26 cellular contexts compared by ENCODE assay signal in the genomic region with DNA sequence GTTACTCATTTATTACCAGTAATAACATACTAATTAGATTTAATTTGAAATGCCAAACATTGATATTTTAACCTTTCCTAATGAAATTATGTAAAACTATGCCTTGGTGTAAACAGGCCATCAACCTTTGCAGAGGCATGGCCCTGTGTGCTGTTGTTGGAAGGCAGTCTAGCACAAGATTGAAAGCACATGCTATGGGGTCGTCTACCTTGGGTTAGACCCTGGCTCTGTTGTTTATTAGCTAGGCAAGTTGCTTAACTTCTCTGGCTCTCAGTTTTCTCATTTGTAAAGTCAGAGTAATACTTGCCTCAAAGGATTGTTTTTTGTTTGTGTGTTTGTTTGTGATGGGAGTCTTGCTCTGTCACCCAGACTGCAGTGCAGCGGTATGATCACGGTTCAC. TPM values are rescaled to one million over a fixed set of nuclear protein-coding genes. Genes with fewer than 3 reads are reported as not detected.
DNase-seq lines count a peak whose midpoint lies in the region; ATAC-seq, FAIRE-seq and TF ChIP-seq lines count a peak whose summit lies in the region.
"Had no signal": no experiment of that assay in that cellular context is flagged by ENCODE, and none has a peak within 500 bp of the region (broad histone marks: within the 10 kb centered on the region; RNA-seq: fewer than 3 reads in every experiment).

No MANE protein-coding gene starts in this region.

- TF ChIP-seq POLR2A in HepG2 (IDR thresholded peaks at IDR 0.05; ENCODE audit: insufficient read depth in 1 of 2, low read depth in 2 of 2, low read length in 2 of 2) (no peak), right lobe of liver (IDR thresholded peaks at IDR 0.05) (no peak)

- CTCF ChIA-PET in HepG2 (lab: Yijun Ruan, JAX; ENCODE audit: low intra/inter-chr PET ratio, low total read pairs): no interaction called here

- H3K4me2 ChIP-seq in HepG2 (ENCODE audit: low read depth, low read length): no peak overlapping the region
- H3K4me2 ChIP-seq: BLaER1 had no signal

- intact Hi-C loops in HepG2 (cut with micrococcal nuclease; ENCODE audit: unreplicated experiment): no loop called here
- intact Hi-C loops in right lobe of liver (cut with DNase I): no loop called here

- peaks cover 5% of the 10 kb centered on the region for H3K4me1 ChIP-seq in HepG2 (ENCODE audit: insufficient read depth, low read length)
- H3K4me1 ChIP-seq in right lobe of liver: no peaks in the 10 kb centered on the region
- H3K4me1 ChIP-seq in adipocyte (ENCODE audit: control insufficient read depth, insufficient read depth, low read length): peaks cover 19% of the 10 kb centered on the region
- H3K4me1 ChIP-seq: BE2C, BLaER1 had no signal

- H3K79me2 ChIP-seq in HepG2 (ENCODE audit: insufficient read depth, low read length): no peaks in the 10 kb centered on the region

- H4K20me1 ChIP-seq in HepG2 (ENCODE audit: insufficient read depth, low read length): no peaks in the 10 kb centered on the region
- H4K20me1 ChIP-seq: BLaER1 had no signal

- peak; percentile 74 for ATAC-seq in HepG2
- no peak for ATAC-seq in right lobe of liver
- ATAC-seq in GM21576 (IDR thresholded peaks at IDR 0.05; ENCODE audit: unreplicated experiment): no peak
- no peak for ATAC-seq in HG03342 (IDR thresholded peaks at IDR 0.05; ENCODE audit: unreplicated experiment)

- WGBS in HepG2 (ENCODE audit: low lambda C conversion rate): 60% methylated on average over 3 of the region's 3 CpGs
- WGBS in right lobe of liver (ENCODE audit: insufficient coverage, low coverage, low lambda C conversion rate, missing lambda C conversion rate): 77% methylated on average over 3 of the region's 3 CpGs

- TF ChIP-seq RAD21 in HepG2 (CRISPR knock-in tag; IDR thresholded peaks at IDR 0.05): no peak

- TF ChIP-seq EP300 in HepG2 (IDR thresholded peaks at IDR 0.05; ENCODE audit: low read depth in 2 of 2, low read length in 2 of 2): no peak
- no peak for TF ChIP-seq EP300 in HepG2 (CRISPR knock-in tag; IDR thresholded peaks at IDR 0.05; ENCODE audit: borderline replicate concordance)

- no peak for DNase-seq in HepG2 (ENCODE audit: low spot score)
- DNase-seq in right lobe of liver: no peak
- peak; percentile 29 for DNase-seq in adipocyte (ENCODE audit: low read depth)
- DNase-seq in renal cortical epithelial cell (ENCODE audit: low read depth): peak; percentile 71
- DNase-seq in KBM-7: no peak
- DNase-seq: 8988T; ACHN; BE2C; C1 segment of cervical spinal cord; CD4-positive, alpha-beta memory T cell; CD4-positive, CD25-positive, alpha-beta regulatory T cell; CD8-positive, alpha-beta memory T cell; COR-L47; DMS 273 treated with DMSO at 0.1 percent for 48 hours; DMS153; DMS53; DMS79; DND-41; EL; GDM1 had no signal

- H3K36me3 ChIP-seq in HepG2 (replicated peaks in 1 of 2; ENCODE audit: control insufficient read depth in 1 of 2, insufficient read depth in 2 of 2, low read length in 2 of 2) (no peaks in the 10 kb centered on the region), right lobe of liver (no peaks in the 10 kb centered on the region), adipocyte (ENCODE audit: control insufficient read depth, insufficient read depth, low read length, severe bottlenecking) (no peaks in the 10 kb centered on the region)
- H3K36me3 ChIP-seq: BE2C had no signal

- no peak for FAIRE-seq in HepG2 (lab: Jason Lieb, UNC)
- FAIRE-seq: A204.1, GM12891, GM19239 had no signal

- H3K4me3 ChIP-seq in HepG2 (replicated peaks in 1 of 3; ENCODE audit: insufficient read depth in 1 of 3, low read depth in 2 of 3, low read length in 3 of 3): no peak overlapping the region
- H3K4me3 ChIP-seq in right lobe of liver: no peak overlapping the region
- no peak overlapping the region for H3K4me3 ChIP-seq in adipocyte (ENCODE audit: low read length)
- H3K4me3 ChIP-seq: BLaER1 had no signal

- H3K27me3 ChIP-seq in HepG2 (ENCODE audit: control insufficient read depth in 1 of 2, insufficient read depth in 2 of 2, low read length in 2 of 2) (no peaks in the 10 kb centered on the region), right lobe of liver (no peaks in the 10 kb centered on the region), adipocyte (replicated peaks; ENCODE audit: control insufficient read depth, insufficient read depth, low read length) (no peaks in the 10 kb centered on the region)
- H3K27me3 ChIP-seq: BE2C, BLaER1 had no signal

- no peak overlapping the region for H2AFZ ChIP-seq in HepG2 (ENCODE audit: low read length)

- H3K9ac ChIP-seq in HepG2 (ENCODE audit: insufficient read depth, low read depth, low read length) (no peak overlapping the region), adipocyte (ENCODE audit: low read length) (no peak overlapping the region)
- H3K9ac ChIP-seq: BLaER1 had no signal

- POLR2A ChIA-PET in HepG2 (lab: Yijun Ruan, JAX): no interaction called here

- no peak for TF ChIP-seq CTCF in HepG2 (CRISPR knock-in tag; IDR thresholded peaks at IDR 0.05)
- TF ChIP-seq CTCF in right lobe of liver (IDR thresholded peaks at IDR 0.05): no peak

- no TSS peak for BruUV-seq in HepG2 (replicated peaks; lab: Mats Ljungman, UMichigan)

- in situ Hi-C loops in HepG2 (cut with HindIII; ENCODE audit: extremely low pct_ligation_motif_present, low pct_unique_long_range_greater_than_20kb) (no loop called here), KBM-7 (cut with MboI; ENCODE audit: low pct_unique_long_range_greater_than_20kb, low sequenced_read_pairs) (no loop called here)

- H3K27ac ChIP-seq in HepG2 (ENCODE audit: extremely low read length, insufficient read depth, low read length): no peak overlapping the region
- H3K27ac ChIP-seq in right lobe of liver: no peak overlapping the region
- H3K27ac ChIP-seq: BLaER1 had no signal

- H3K9me3 ChIP-seq in HepG2 (ENCODE audit: low read length) (no peaks in the 10 kb centered on the region), right lobe of liver (no peaks in the 10 kb centered on the region), adipocyte (ENCODE audit: control insufficient read depth, low read length) (no peaks in the 10 kb centered on the region)
- H3K9me3 ChIP-seq: BE2C, BLaER1 had no signal

TF ChIP-seq in HepG2, 621 proteins besides CTCF, POLR2A, EP300 and RAD21:
- TF ChIP-seq CEBPG (CRISPR knock-in tag; IDR thresholded peaks at IDR 0.05) (0 out of 2 replicates have a peak, but pooled peaks have one; percentile 24), TBX2 (CRISPR knock-in tag; IDR thresholded peaks at IDR 0.05; ENCODE audit: borderline replicate concordance) (no peak)

RNA-seq across cellular contexts. Expression of gene CDR2, which starts 9.4 kb away (rescaled TPM):
- total RNA-seq in HepG2 (2016; rRNA removed; fragmentation: Illumina TruSeq; extraction: Trizol): 59.0 and 76.7 TPM in 2 replicates
- total RNA-seq in HepG2 (2016; cell fraction: cytosol; rRNA removed; fragmentation: Illumina TruSeq; extraction: Trizol; ENCODE audit: low read depth): 20.7 and 23.8 TPM in 2 replicates
- total RNA-seq in HepG2 (2016; cell fraction: insoluble cytoplasmic fraction; rRNA removed; fragmentation: Illumina TruSeq; extraction: Trizol): 60.0 and 73.9 TPM in 2 replicates
- total RNA-seq in HepG2 (2016; cell fraction: membrane; rRNA removed; fragmentation: Illumina TruSeq; extraction: Trizol): 44.0 and 46.8 TPM in 2 replicates
- 34.8 and 41.9 TPM in 2 replicates for total RNA-seq in HepG2 (2016; cell fraction: nucleus; rRNA removed; fragmentation: Illumina TruSeq; extraction: Trizol)
- 67.5 and 78.9 TPM in 2 replicates for polyA plus RNA-seq in HepG2 (2011; rRNA removed)
- polyA plus RNA-seq in HepG2 (2011; cell fraction: cytosol; rRNA removed): 60.0 and 71.4 TPM in 2 replicates
- 32.2 and 35.4 TPM in 2 replicates for polyA plus RNA-seq in HepG2 (2011; cell fraction: nucleus; rRNA removed)
- polyA plus RNA-seq in HepG2 (2012): 42.9 and 53.6 TPM in 2 replicates
- 9.2 and 11.4 TPM in 2 replicates for polyA plus RNA-seq in HepG2 (2016; cell fraction: cytosol; fragmentation: Illumina TruSeq; extraction: Trizol; ENCODE audit: low read depth)
- polyA plus RNA-seq in HepG2 (2016; cell fraction: insoluble cytoplasmic fraction; fragmentation: Illumina TruSeq; extraction: Trizol; ENCODE audit: low read depth): 89.8 and 91.4 TPM in 2 replicates
- polyA plus RNA-seq in HepG2 (2016; cell fraction: membrane; fragmentation: Illumina TruSeq; extraction: Trizol; ENCODE audit: low read depth): 27.9 and 34.0 TPM in 2 replicates
- 73.8 and 74.1 TPM in 2 replicates for polyA plus RNA-seq in HepG2 (2016; cell fraction: nucleus; fragmentation: Illumina TruSeq; extraction: Trizol; ENCODE audit: insufficient read depth, low read depth)
- 12.4 and 45.2 TPM in 2 replicates for polyA minus RNA-seq in HepG2 (2011; rRNA and poly(A)+ RNA removed; ENCODE audit: low replicate concordance)
- polyA minus RNA-seq in HepG2 (2011; cell fraction: cytosol; rRNA and poly(A)+ RNA removed): 55.0 and 56.7 TPM in 2 replicates
- polyA minus RNA-seq in HepG2 (2011; cell fraction: nucleus; rRNA and poly(A)+ RNA removed): 52.0 and 54.7 TPM in 2 replicates
- total RNA-seq in right lobe of liver: 10 to 100 TPM in 5 of 6 experiments, 1 to 10 TPM in 1; 8.2 to 16.8 (median 14.2) TPM
- total RNA-seq in renal cortical epithelial cell: 39.4 and 107 TPM in 2 replicates

Comparison
In these comparisons a context has a peak if more than half of its experiments do, and no peak if none do; other contexts are left out.
1. DNase-seq: peak in adipocyte (single experiment) and renal cortical epithelial cell (single experiment); none in HepG2 (single experiment), right lobe of liver (0 of 3) and KBM-7 (single experiment).